In genomic region chr10:79627075-79627474, GRCh38 we compare ENCODE assay signal across 18 cellular contexts. TPM values are rescaled to one million over a fixed set of nuclear protein-coding genes. Genes with fewer than 3 reads are reported as not detected.
A peak's percentile ranks its signal among the peaks of the same experiment; 100 is the strongest.
DNase-seq lines count a peak whose midpoint lies in the region; ATAC-seq, FAIRE-seq and TF ChIP-seq lines count a peak whose summit lies in the region.
"Had no signal": no experiment of that assay in that cellular context is flagged by ENCODE, and none has a peak within 500 bp of the region (broad histone marks: within the 10 kb centered on the region; RNA-seq: fewer than 3 reads in every experiment).

No MANE protein-coding gene starts in this region.

- ATAC-seq in lower lobe of right lung, result peak; percentile 73 to 80
- no peak for ATAC-seq in stimulated activated effector memory CD8-positive, alpha-beta T cell treated with anti-CD3 and anti-CD28 coated beads, Interleukin-12 subunit alpha, Interleukin-12 subunit beta, amount 100 ng/mL, for 72 hours

- intact Hi-C loops in lower lobe of right lung (cut with DNase I), result no loop called here

- DNase-seq in NCI-H345 (lab: John Stamatoyannopoulos, UW), result peak; percentile 4
- DNase-seq in NCI-H345 treated with DMSO at 0.1 percent for 48 hours (lab: John Stamatoyannopoulos, UW; ENCODE audit: unreplicated experiment), result no peak
- DNase-seq in DMS153 (lab: John Stamatoyannopoulos, UW), result peak; percentile 60
- DNase-seq in NCI-H2029 treated with DMSO at 0.1 percent for 48 hours (lab: John Stamatoyannopoulos, UW), result peak; percentile 81
- no peak for DNase-seq in lower lobe of right lung
- no peak for DNase-seq in frontal cortex (ENCODE audit: low spot score in 2 of 2)
- no peak for DNase-seq in SKM-1 (lab: John Stamatoyannopoulos, UW; ENCODE audit: unreplicated experiment)
- no peak for DNase-seq in stimulated activated effector memory CD8-positive, alpha-beta T cell treated with anti-CD3 and anti-CD28 coated beads, Interleukin-12 subunit alpha, Interleukin-12 subunit beta, amount 100 ng/mL, for 72 hours (ENCODE audit: low spot score in 2 of 2)
- DNase-seq: 8988T; ACHN; CD4-positive, CD25-positive, alpha-beta regulatory T cell; DND-41; GDM1; GOT3 had no signal

- H3K9me3 Mint-ChIP-seq in stimulated activated effector memory CD8-positive, alpha-beta T cell treated with anti-CD3 and anti-CD28 coated beads, Interleukin-12 subunit alpha, Interleukin-12 subunit beta, amount 100 ng/mL, for 72 hours, result peaks cover 2% of the 10 kb centered on the region

- no peaks in the 10 kb centered on the region for H3K36me3 Mint-ChIP-seq in stimulated activated effector memory CD8-positive, alpha-beta T cell treated with anti-CD3 and anti-CD28 coated beads, Interleukin-12 subunit alpha, Interleukin-12 subunit beta, amount 100 ng/mL, for 72 hours
- H3K36me3 Mint-ChIP-seq: CD4-positive, CD25-positive, alpha-beta regulatory T cell had no signal

- no peak for TF ChIP-seq CTCF in lower lobe of right lung (IDR thresholded peaks at IDR 0.05)

- H3K27ac Mint-ChIP-seq in stimulated activated effector memory CD8-positive, alpha-beta T cell treated with anti-CD3 and anti-CD28 coated beads, Interleukin-12 subunit alpha, Interleukin-12 subunit beta, amount 100 ng/mL, for 72 hours, result no peak overlapping the region
- H3K27ac Mint-ChIP-seq: CD4-positive, CD25-positive, alpha-beta regulatory T cell had no signal

- no peaks in the 10 kb centered on the region for H3K36me3 ChIP-seq in lower lobe of right lung
- H3K36me3 ChIP-seq: BLaER1 treated with 17β-estradiol and CSF1 and Interleukin-3, amounts not matched to agents 10 nM and 100 nM; HAP-1 had no signal

- H3K4me1 Mint-ChIP-seq in stimulated activated effector memory CD8-positive, alpha-beta T cell treated with anti-CD3 and anti-CD28 coated beads, Interleukin-12 subunit alpha, Interleukin-12 subunit beta, amount 100 ng/mL, for 72 hours, result no peaks in the 10 kb centered on the region
- H3K4me1 Mint-ChIP-seq: CD4-positive, CD25-positive, alpha-beta regulatory T cell had no signal

- H3K9me3 ChIP-seq in lower lobe of right lung, result no peaks in the 10 kb centered on the region
- H3K9me3 ChIP-seq: HAP-1 had no signal

- H3K27me3 ChIP-seq in lower lobe of right lung (ENCODE audit: low read depth), result no peaks in the 10 kb centered on the region
- H3K27me3 ChIP-seq: BLaER1 treated with 17β-estradiol and CSF1 and Interleukin-3, amounts not matched to agents 10 nM and 100 nM had no signal

- H3K27ac ChIP-seq in lower lobe of right lung, result no peak overlapping the region
- H3K27ac ChIP-seq: BLaER1 treated with 17β-estradiol and CSF1 and Interleukin-3, amounts not matched to agents 10 nM and 100 nM had no signal

- FAIRE-seq in frontal cortex (lab: Jason Lieb, UNC), result no peak
- FAIRE-seq: GM19239 had no signal

- H3K4me3 ChIP-seq in lower lobe of right lung, result no peak overlapping the region
- H3K4me3 ChIP-seq: BLaER1 treated with 17β-estradiol and CSF1 and Interleukin-3, amounts not matched to agents 10 nM and 100 nM; HAP-1 had no signal

- no peak overlapping the region for H3K4me3 Mint-ChIP-seq in stimulated activated effector memory CD8-positive, alpha-beta T cell treated with anti-CD3 and anti-CD28 coated beads, Interleukin-12 subunit alpha, Interleukin-12 subunit beta, amount 100 ng/mL, for 72 hours

- no peaks in the 10 kb centered on the region for H3K4me1 ChIP-seq in lower lobe of right lung

RNA-seq across cellular contexts. Expression of gene SFTPA1, which starts 16.3 kb away (rescaled TPM):
- total RNA-seq in lower lobe of right lung (10,352 TPM), frontal cortex (not detected)
- total RNA-seq: CD4-positive, CD25-positive, alpha-beta regulatory T cell; HT1080 had no signal

Comparison
In these comparisons a context has a peak if more than half of its experiments do, and no peak if none do; other contexts are left out.
1. DNase-seq: peak in NCI-H345 (single experiment), DMS153 (single experiment) and NCI-H2029 treated with DMSO at 0.1 percent for 48 hours (single experiment); none in NCI-H345 treated with DMSO at 0.1 percent for 48 hours (single experiment), lower lobe of right lung (single experiment), frontal cortex (0 of 2), SKM-1 (single experiment) and stimulated activated effector memory CD8-positive, alpha-beta T cell treated with anti-CD3 and anti-CD28 coated beads, Interleukin-12 subunit alpha, Interleukin-12 subunit beta, amount 100 ng/mL, for 72 hours (0 of 2).
2. RNA of gene SFTPA1, which starts 16.3 kb away (total RNA-seq): 10,352 TPM in lower lobe of right lung (single experiment); not detected in frontal cortex (single experiment); every median in the first group is over 1,000 times any median in the second.